In genomic region chr12:131311279-131311722, GRCh38 we compare ENCODE assay signal across 8 cellular contexts.
DNase-seq lines count a peak whose midpoint lies in the region; ATAC-seq, FAIRE-seq and TF ChIP-seq lines count a peak whose summit lies in the region.
"Not testable (repeated sequence)": the region's sequence is repeated elsewhere in the genome, so short reads cannot be mapped to it uniquely, and the experiment has no call there.

No MANE protein-coding gene starts in this region.

- H3K36me3 Mint-ChIP-seq in activated CD4-positive, alpha-beta memory T cell treated with anti-CD3 and anti-CD28 coated beads, Interleukin-2, amount 10 ng/mL, durations not matched to agents 7 days and 5 days (ENCODE audit: low read depth); activated naive CD4-positive, alpha-beta T cell treated with anti-CD3 and anti-CD28 coated beads, Interleukin-2, amount 10 ng/mL, durations not matched to agents 7 days and 5 days; stimulated activated effector memory CD8-positive, alpha-beta T cell treated with anti-CD3 and anti-CD28 coated beads, Interleukin-12 subunit alpha, Interleukin-12 subunit beta, amount 100 ng/mL, for 72 hours: not testable (repeated sequence)

- TF ChIP-seq CTCF in DND-41 (IDR thresholded peaks at IDR 0.05; ENCODE audit: borderline replicate concordance, extremely low read depth, low read length, poor library complexity, severe bottlenecking); OCI-LY3 (IDR thresholded peaks at IDR 0.05; ENCODE audit: low read depth, low read length); esophagus muscularis mucosa (IDR thresholded peaks at IDR 0.05); HepG2 (CRISPR knock-in tag; IDR thresholded peaks at IDR 0.05): not testable (repeated sequence)

- not testable (repeated sequence) for H3K9me3 Mint-ChIP-seq in activated CD4-positive, alpha-beta memory T cell treated with anti-CD3 and anti-CD28 coated beads, Interleukin-2, amount 10 ng/mL, durations not matched to agents 7 days and 5 days; activated naive CD4-positive, alpha-beta T cell treated with anti-CD3 and anti-CD28 coated beads, Interleukin-2, amount 10 ng/mL, durations not matched to agents 7 days and 5 days; stimulated activated effector memory CD8-positive, alpha-beta T cell treated with anti-CD3 and anti-CD28 coated beads, Interleukin-12 subunit alpha, Interleukin-12 subunit beta, amount 100 ng/mL, for 72 hours

- not testable (repeated sequence) for TF ChIP-seq RAD21 in HepG2 (CRISPR knock-in tag; IDR thresholded peaks at IDR 0.05)

- H3K4me1 ChIP-seq in DND-41 (ENCODE audit: insufficient read depth, low read length); OCI-LY3 (ENCODE audit: low read length); esophagus muscularis mucosa; HepG2 (ENCODE audit: insufficient read depth, low read length): not testable (repeated sequence)

- intact Hi-C loops in esophagus muscularis mucosa (cut with DNase I); HepG2 (cut with micrococcal nuclease; ENCODE audit: unreplicated experiment): not testable (repeated sequence)
- intact Hi-C loops in posterior vena cava (cut with DNase I): loop anchor here in 1 of 2 donors (5.0 kb wide), 1 partner anchor 331 kb away; no protein-coding TSS in a partner anchor

- H3K9ac ChIP-seq in DND-41 (ENCODE audit: low read depth, low read length); OCI-LY3 (ENCODE audit: low read length); HepG2 (ENCODE audit: insufficient read depth, low read depth, low read length): not testable (repeated sequence)

- WGBS in esophagus muscularis mucosa: 40% methylated on average over 1 of the region's 12 CpGs
- 8% methylated on average over 4 of the region's 12 CpGs for WGBS in HepG2 (ENCODE audit: low lambda C conversion rate)

- H3K4me3 Mint-ChIP-seq in activated CD4-positive, alpha-beta memory T cell treated with anti-CD3 and anti-CD28 coated beads, Interleukin-2, amount 10 ng/mL, durations not matched to agents 7 days and 5 days; activated naive CD4-positive, alpha-beta T cell treated with anti-CD3 and anti-CD28 coated beads, Interleukin-2, amount 10 ng/mL, durations not matched to agents 7 days and 5 days; stimulated activated effector memory CD8-positive, alpha-beta T cell treated with anti-CD3 and anti-CD28 coated beads, Interleukin-12 subunit alpha, Interleukin-12 subunit beta, amount 100 ng/mL, for 72 hours: not testable (repeated sequence)

- in situ Hi-C loops in HepG2 (cut with HindIII; ENCODE audit: extremely low pct_ligation_motif_present, low pct_unique_long_range_greater_than_20kb): not testable (repeated sequence)

- not testable (repeated sequence) for BruUV-seq in HepG2 (replicated peaks; lab: Mats Ljungman, UMichigan)

- not testable (repeated sequence) for H3K27me3 ChIP-seq in DND-41 (ENCODE audit: insufficient read depth, low read length, poor library complexity); OCI-LY3 (ENCODE audit: low read depth, low read length); HepG2 (ENCODE audit: control insufficient read depth in 1 of 2, insufficient read depth in 2 of 2, low read length in 2 of 2)
- peaks cover 0 to 43% (median 3%) of the 10 kb centered on the region in 4 donors for H3K27me3 ChIP-seq in esophagus muscularis mucosa

- ATAC-seq in DND-41 (ENCODE audit: insufficient read depth, low read depth) (peak; percentile 80), HepG2 (peak; percentile 74)
- peak; percentile 51 for ATAC-seq in stimulated activated effector memory CD8-positive, alpha-beta T cell treated with anti-CD3 and anti-CD28 coated beads, Interleukin-12 subunit alpha, Interleukin-12 subunit beta, amount 100 ng/mL, for 72 hours

- not testable (repeated sequence) for H3K9me3 ChIP-seq in DND-41 (ENCODE audit: insufficient read depth, low read length, severe bottlenecking); OCI-LY3 (ENCODE audit: insufficient read depth, low read length); esophagus muscularis mucosa; HepG2 (ENCODE audit: low read length)

- not testable (repeated sequence) for H3K4me2 ChIP-seq in DND-41 (ENCODE audit: insufficient read depth, low read length); HepG2 (ENCODE audit: low read depth, low read length)
- H3K4me2 ChIP-seq in OCI-LY3 (ENCODE audit: low read length): peak overlapping the region; percentile 54; the same call in 1 of the 2 replicates

- H3K36me3 ChIP-seq in DND-41 (ENCODE audit: insufficient read depth, low read length); OCI-LY3 (replicated peaks; ENCODE audit: low read depth, low read length); esophagus muscularis mucosa; HepG2 (replicated peaks in 1 of 2; ENCODE audit: control insufficient read depth in 1 of 2, insufficient read depth in 2 of 2, low read length in 2 of 2): not testable (repeated sequence)

- not testable (repeated sequence) for TF ChIP-seq POLR2A in esophagus muscularis mucosa (IDR thresholded peaks at IDR 0.05; ENCODE audit: low read depth); HepG2 (IDR thresholded peaks at IDR 0.05; ENCODE audit: insufficient read depth in 1 of 2, low read depth in 2 of 2, low read length in 2 of 2)

- CTCF ChIA-PET in activated CD4-positive, alpha-beta memory T cell treated with anti-CD3 and anti-CD28 coated beads, Interleukin-2, amount 10 ng/mL, durations not matched to agents 7 days and 5 days (lab: Charles Lee); activated naive CD4-positive, alpha-beta T cell treated with anti-CD3 and anti-CD28 coated beads, Interleukin-2, amount 10 ng/mL, durations not matched to agents 7 days and 5 days (lab: Charles Lee); HepG2 (lab: Yijun Ruan, JAX; ENCODE audit: low intra/inter-chr PET ratio, low total read pairs): not testable (repeated sequence)

- not testable (repeated sequence) for H3K27me3 Mint-ChIP-seq in activated CD4-positive, alpha-beta memory T cell treated with anti-CD3 and anti-CD28 coated beads, Interleukin-2, amount 10 ng/mL, durations not matched to agents 7 days and 5 days; activated naive CD4-positive, alpha-beta T cell treated with anti-CD3 and anti-CD28 coated beads, Interleukin-2, amount 10 ng/mL, durations not matched to agents 7 days and 5 days

- not testable (repeated sequence) for H3K79me2 ChIP-seq in DND-41 (ENCODE audit: insufficient read depth, low read length); OCI-LY3 (ENCODE audit: low read length); HepG2 (ENCODE audit: insufficient read depth, low read length)

- DNase-seq in DND-41 (peak; percentile 37), esophagus muscularis mucosa (ENCODE audit: extremely low spot score) (peak; percentile 47), posterior vena cava (ENCODE audit: low spot score) (peak; percentile 41)
- DNase-seq in activated CD4-positive, alpha-beta memory T cell treated with anti-CD3 and anti-CD28 coated beads, Interleukin-2, amount 10 ng/mL, durations not matched to agents 7 days and 5 days: peak; percentile 29
- peak; percentile 38 for DNase-seq in activated naive CD4-positive, alpha-beta T cell treated with anti-CD3 and anti-CD28 coated beads, Interleukin-2, amount 10 ng/mL, durations not matched to agents 7 days and 5 days
- not testable (repeated sequence) for DNase-seq in HepG2 (ENCODE audit: low spot score)
- DNase-seq in stimulated activated effector memory CD8-positive, alpha-beta T cell treated with anti-CD3 and anti-CD28 coated beads, Interleukin-12 subunit alpha, Interleukin-12 subunit beta, amount 100 ng/mL, for 72 hours (ENCODE audit: low spot score in 2 of 2): peak in 1 of 2 donors; percentile 51

- H3K4me1 Mint-ChIP-seq in activated CD4-positive, alpha-beta memory T cell treated with anti-CD3 and anti-CD28 coated beads, Interleukin-2, amount 10 ng/mL, durations not matched to agents 7 days and 5 days: peaks cover 11% of the 10 kb centered on the region
- H3K4me1 Mint-ChIP-seq in activated naive CD4-positive, alpha-beta T cell treated with anti-CD3 and anti-CD28 coated beads, Interleukin-2, amount 10 ng/mL, durations not matched to agents 7 days and 5 days; stimulated activated effector memory CD8-positive, alpha-beta T cell treated with anti-CD3 and anti-CD28 coated beads, Interleukin-12 subunit alpha, Interleukin-12 subunit beta, amount 100 ng/mL, for 72 hours: not testable (repeated sequence)

- H3K27ac ChIP-seq in DND-41 (ENCODE audit: low read length); OCI-LY3 (ENCODE audit: low read length); esophagus muscularis mucosa (replicated peaks in 1 of 4); HepG2 (ENCODE audit: extremely low read length, insufficient read depth, low read length): not testable (repeated sequence)

- not testable (repeated sequence) for H3K27ac Mint-ChIP-seq in activated CD4-positive, alpha-beta memory T cell treated with anti-CD3 and anti-CD28 coated beads, Interleukin-2, amount 10 ng/mL, durations not matched to agents 7 days and 5 days; activated naive CD4-positive, alpha-beta T cell treated with anti-CD3 and anti-CD28 coated beads, Interleukin-2, amount 10 ng/mL, durations not matched to agents 7 days and 5 days; stimulated activated effector memory CD8-positive, alpha-beta T cell treated with anti-CD3 and anti-CD28 coated beads, Interleukin-12 subunit alpha, Interleukin-12 subunit beta, amount 100 ng/mL, for 72 hours

- FAIRE-seq in HepG2 (lab: Jason Lieb, UNC): not testable (repeated sequence)

- H3K4me3 ChIP-seq in DND-41 (ENCODE audit: low read depth in 1 of 2, low read length in 2 of 2); OCI-LY3 (ENCODE audit: low read length); esophagus muscularis mucosa; HepG2 (replicated peaks in 1 of 3; ENCODE audit: insufficient read depth in 1 of 3, low read depth in 2 of 3, low read length in 3 of 3): not testable (repeated sequence)

- H4K20me1 ChIP-seq in DND-41 (ENCODE audit: insufficient read depth, low read length); OCI-LY3 (ENCODE audit: insufficient read depth, low read length); HepG2 (ENCODE audit: insufficient read depth, low read length): not testable (repeated sequence)

- TF ChIP-seq EP300 in esophagus muscularis mucosa (IDR thresholded peaks at IDR 0.05); HepG2 (IDR thresholded peaks at IDR 0.05; ENCODE audit: low read depth in 2 of 2, low read length in 2 of 2); HepG2 (CRISPR knock-in tag; IDR thresholded peaks at IDR 0.05; ENCODE audit: borderline replicate concordance): not testable (repeated sequence)

- POLR2A ChIA-PET in activated CD4-positive, alpha-beta memory T cell treated with anti-CD3 and anti-CD28 coated beads, Interleukin-2, amount 10 ng/mL, durations not matched to agents 7 days and 5 days (lab: Charles Lee); HepG2 (lab: Yijun Ruan, JAX): not testable (repeated sequence)

- H2AFZ ChIP-seq in DND-41 (ENCODE audit: low read depth, low read length); OCI-LY3 (ENCODE audit: low read depth, low read length); HepG2 (ENCODE audit: low read length): not testable (repeated sequence)
